Comparison of ENCODE assay signal across 13 cellular contexts in genomic region chr10:69450395-69450794, GRCh38. TPM values are rescaled to one million over a fixed set of nuclear protein-coding genes. Genes with fewer than 3 reads are reported as not detected.
A peak's percentile ranks its signal among the peaks of the same experiment; 100 is the strongest.
DNase-seq lines count a peak whose midpoint lies in the region; ATAC-seq and TF ChIP-seq lines count a peak whose summit lies in the region.
"Not testable (repeated sequence)": the region's sequence is repeated elsewhere in the genome, so short reads cannot be mapped to it uniquely, and the experiment has no call there.
"Had no signal": no experiment of that assay in that cellular context is flagged by ENCODE, and none has a peak within 500 bp of the region (broad histone marks: within the 10 kb centered on the region; RNA-seq: fewer than 3 reads in every experiment).

No MANE protein-coding gene starts in this region.

- RAD21 ChIA-PET in HCT116 (lab: Charles Lee; ENCODE audit: low non-redundant PET in 1 of 2, low total read pairs in 2 of 2, uncharacterized antibody in 2 of 2, unreplicated experiment in 2 of 2), result interaction anchor here in 1 of 2 experiments (1.0 kb wide), 1 partner anchor 57 kb away, joined by 9 read pairs; no protein-coding TSS in a partner anchor

- H3K27ac Mint-ChIP-seq in T-cell, brain: not testable (repeated sequence)
- peak overlapping the region in 1 of 10 donors; percentile 17 for H3K27ac Mint-ChIP-seq in naive thymus-derived CD8-positive, alpha-beta T cell

- not testable (repeated sequence) for H3K27me3 Mint-ChIP-seq in T-cell; brain; naive thymus-derived CD8-positive, alpha-beta T cell

- H3K4me1 ChIP-seq in HCT116 (ENCODE audit: control insufficient read depth in 1 of 2, insufficient read depth in 2 of 2, low read length in 2 of 2) (peaks cover 35 to 69% of the 10 kb centered on the region in 2 experiments), esophagus muscularis mucosa (peaks cover 33 to 79% (median 74%) of the 10 kb centered on the region in 4 donors), left lung (peaks cover 28 to 54% of the 10 kb centered on the region in 2 donors), skeletal muscle tissue (ENCODE audit: control insufficient read depth in 3 of 3, insufficient read depth in 3 of 3, low read length in 3 of 3) (peaks cover 36 to 62% (median 47%) of the 10 kb centered on the region in 3 donors)

- ATAC-seq in HCT116; T-cell (replicated peaks in 1 of 4); left lung; naive thymus-derived CD8-positive, alpha-beta T cell: not testable (repeated sequence)

- H4K20me1 ChIP-seq in HCT116 (ENCODE audit: insufficient read depth), result not testable (repeated sequence)

- H3K27me3 ChIP-seq in HCT116 (ENCODE audit: insufficient read depth, low read length); esophagus muscularis mucosa; skeletal muscle tissue (ENCODE audit: control insufficient read depth in 3 of 3, insufficient read depth in 3 of 3, low read length in 3 of 3): not testable (repeated sequence)
- H3K27me3 ChIP-seq in left lung, result peaks cover 0 to 22% of the 10 kb centered on the region in 2 donors

- H3K4me2 ChIP-seq in HCT116 (ENCODE audit: low read length), result peak overlapping the region; percentile 95

- H3K9me3 Mint-ChIP-seq in T-cell; brain; naive thymus-derived CD8-positive, alpha-beta T cell: not testable (repeated sequence)

- not testable (repeated sequence) for H3K36me3 ChIP-seq in HCT116 (ENCODE audit: control insufficient read depth in 1 of 2, insufficient read depth in 2 of 2, low read length in 2 of 2); esophagus muscularis mucosa; left lung; skeletal muscle tissue (ENCODE audit: control insufficient read depth in 3 of 3, insufficient read depth in 3 of 3, low read length in 3 of 3)

- not testable (repeated sequence) for BruUV-seq in HCT116 (replicated peaks; lab: Mats Ljungman, UMichigan)

- not testable (repeated sequence) for H3K9me3 ChIP-seq in HCT116 (ENCODE audit: control insufficient read depth in 1 of 2, insufficient read depth in 1 of 2, low read depth in 1 of 2, low read length in 2 of 2); esophagus muscularis mucosa; left lung; skeletal muscle tissue (ENCODE audit: control insufficient read depth in 3 of 3, low read length in 3 of 3)

- H3K4me1 Mint-ChIP-seq in T-cell (peaks cover 23 to 29% (median 23%) of the 10 kb centered on the region in 3 donors), brain (peaks cover 25% of the 10 kb centered on the region)
- H3K4me1 Mint-ChIP-seq in naive thymus-derived CD8-positive, alpha-beta T cell, result peaks cover 10 to 29% (median 18%) of the 10 kb centered on the region in 4 donors

- 87% methylated on average over 16 of the region's 16 CpGs for WGBS in esophagus muscularis mucosa

- POLR2A ChIA-PET in HCT116 (lab: Charles Lee), result interaction anchor here (0.6 to 2.0 kb wide), 3 partner anchors 10 to 736 kb away, joined by 4 to 6 read pairs (median 4); no protein-coding TSS in a partner anchor
- POLR2A ChIA-PET in T-cell (lab: Charles Lee); naive thymus-derived CD8-positive, alpha-beta T cell (lab: Charles Lee): not testable (repeated sequence)

- H2AFZ ChIP-seq in HCT116 (ENCODE audit: low read depth, low read length, poor library complexity, severe bottlenecking), result peak overlapping the region; percentile 66

- H3K9ac ChIP-seq in HCT116 (ENCODE audit: low read length) (peak overlapping the region; percentile 68), skeletal muscle tissue (ENCODE audit: low read depth in 1 of 3, low read length in 3 of 3) (peak overlapping the region in 1 of 3 donors; percentile 50)

- not testable (repeated sequence) for H3K9me2 ChIP-seq in HCT116 (ENCODE audit: insufficient read depth)

- H3K4me3 Mint-ChIP-seq in T-cell (peak overlapping the region in 2 of 3 donors; percentile 82 to 90), brain (peak overlapping the region in 3 of 5 experiments; percentile 84 to 87 (median 85))
- peak overlapping the region in 6 of 10 donors; percentile 26 to 90 (median 58) for H3K4me3 Mint-ChIP-seq in naive thymus-derived CD8-positive, alpha-beta T cell

- DNase-seq in HCT116 (ENCODE audit: low read depth, low spot score); T-cell; esophagus muscularis mucosa (ENCODE audit: extremely low spot score); left lung; naive thymus-derived CD8-positive, alpha-beta T cell: not testable (repeated sequence)

- not testable (repeated sequence) for H3K36me3 Mint-ChIP-seq in T-cell; brain; naive thymus-derived CD8-positive, alpha-beta T cell

- intact Hi-C loops in HCT116 (cut with micrococcal nuclease), result loop anchor here (10.0 kb wide), 1 partner anchor 54 kb away; no protein-coding TSS in a partner anchor
- intact Hi-C loops in esophagus muscularis mucosa (cut with DNase I); left lung (cut with DNase I): not testable (repeated sequence)

- TF ChIP-seq RAD21 in HCT116 (IDR thresholded peaks at IDR 0.05; ENCODE audit: low read depth), result not testable (repeated sequence)

- CTCF ChIA-PET in HCT116 (lab: Charles Lee), result interaction anchor here (0.8 to 4.1 kb wide), 5 partner anchors 11 to 57 kb away, joined by 3 to 21 read pairs (median 8); no protein-coding TSS in a partner anchor
- CTCF ChIA-PET in T-cell (lab: Charles Lee), result interaction anchor here (0.7 to 1.2 kb wide), 6 partner anchors 15 to 133 kb away, joined by 3 to 5 read pairs (median 3); no protein-coding TSS in a partner anchor

- H3K27ac ChIP-seq in HCT116 (ENCODE audit: low read depth, low read length) (peak overlapping the region; percentile 58), esophagus muscularis mucosa (replicated peaks in 1 of 4) (peak overlapping the region; percentile 85 to 92 (median 88)), left lung (peak overlapping the region; percentile 55 to 82), skeletal muscle tissue (ENCODE audit: low read depth, low read length) (peak overlapping the region; percentile 55)

- TF ChIP-seq EP300 in esophagus muscularis mucosa (IDR thresholded peaks at IDR 0.05), result not testable (repeated sequence)

- not testable (repeated sequence) for TF ChIP-seq CTCF in HCT116 (IDR thresholded peaks at IDR 0.05 in 2 of 3, conservative IDR thresholded peaks at IDR 0.05 in 1 of 3; ENCODE audit: borderline replicate concordance in 1 of 3, insufficient read depth in 1 of 3, low read depth in 2 of 3, low read length in 2 of 3); brain (conservative IDR thresholded peaks at IDR 0.05); esophagus muscularis mucosa (IDR thresholded peaks at IDR 0.05); left lung (IDR thresholded peaks at IDR 0.05)

- H3K79me2 ChIP-seq in HCT116 (ENCODE audit: insufficient read depth, low read length), result not testable (repeated sequence)

- not testable (repeated sequence) for TF ChIP-seq POLR2A in HCT116 (IDR thresholded peaks at IDR 0.05; ENCODE audit: borderline replicate concordance, extremely low read depth, insufficient read depth, insufficient read length); esophagus muscularis mucosa (IDR thresholded peaks at IDR 0.05; ENCODE audit: low read depth)

- peak overlapping the region; percentile 73 to 82; a peak in 2 of 4 replicates for H3K4me3 ChIP-seq in HCT116 (replicated peaks in 1 of 2; ENCODE audit: low read depth in 1 of 2, low read length in 2 of 2)
- not testable (repeated sequence) for H3K4me3 ChIP-seq in esophagus muscularis mucosa; left lung; skeletal muscle tissue (ENCODE audit: low read length in 3 of 3)

RNA-seq across cellular contexts. Expression of gene TSPAN15, which starts 0.9 kb away (rescaled TPM):
- total RNA-seq in HCT116 (2021; ENCODE audit: unreplicated experiment) (16.0 TPM), T-cell (1 to 10 TPM; 2.9 to 8.2 (median 6.2) TPM), esophagus muscularis mucosa (10 to 100 TPM; 40.3 to 59.4 (median 53.5) TPM), left lung (10 to 100 TPM; 52.4 to 67.9 TPM), skeletal muscle tissue (72.0 TPM)
- 30.7 and 42.6 TPM in 2 replicates for polyA plus RNA-seq in HCT116 (2012)
- polyA plus RNA-seq in brain (ENCODE audit: insufficient read depth, low read depth, low replicate concordance), result 38.4 TPM
- under 1 TPM; 0.55 to 0.68 TPM for total RNA-seq in naive thymus-derived CD8-positive, alpha-beta T cell
- 1 to 10 TPM in 1 of 3 donors, under 1 TPM in 1, not detected in 1; 0.92 to 1.1 TPM for polyA plus RNA-seq in naive thymus-derived CD8-positive, alpha-beta T cell

RNA-seq across cellular contexts. Expression of gene TACR2, which starts 33.7 kb away (rescaled TPM):
- total RNA-seq in HCT116 (2021; ENCODE audit: unreplicated experiment), result not detected
- 0.09 and 0.14 TPM in 2 replicates for polyA plus RNA-seq in HCT116 (2012)
- not detected for total RNA-seq in T-cell
- polyA plus RNA-seq in brain (ENCODE audit: insufficient read depth, low read depth, low replicate concordance), result 1.0 TPM
- 10 to 100 TPM; 51.4 to 72.6 (median 68.1) TPM for total RNA-seq in esophagus muscularis mucosa
- total RNA-seq in left lung, result under 1 TPM; 0.31 to 0.55 TPM
- not detected for total RNA-seq in naive thymus-derived CD8-positive, alpha-beta T cell
- polyA plus RNA-seq in naive thymus-derived CD8-positive, alpha-beta T cell, result not detected
- total RNA-seq in skeletal muscle tissue, result not detected
- total RNA-seq: activated CD4-positive, alpha-beta T cell treated with anti-CD3 and anti-CD28 coated beads, Interleukin-2, amount 10 ng/mL, durations not matched to agents 7 days and 5 days; CD4-positive, CD25-positive, alpha-beta regulatory T cell; chondrocyte; left ventricle myocardium superior; MCF 10A; mononuclear cell had no signal

Comparison
In these comparisons a context has a peak if more than half of its experiments do, and no peak if none do; other contexts are left out.
1. RNA of gene TACR2, which starts 33.7 kb away (total RNA-seq): 51.4 to 72.6 TPM in esophagus muscularis mucosa; 0.31 to 0.55 TPM in left lung, not detected in naive thymus-derived CD8-positive, alpha-beta T cell, not detected in HCT116 (single experiment), not detected in T-cell and not detected in skeletal muscle tissue (single experiment); every median in the first group is over 10 times any median in the second.
2. Peak in every context shown above with its lines, with median percentiles within 50 percentile points of each other: H3K27ac ChIP-seq and H3K4me3 Mint-ChIP-seq.